In the genomic region with DNA sequence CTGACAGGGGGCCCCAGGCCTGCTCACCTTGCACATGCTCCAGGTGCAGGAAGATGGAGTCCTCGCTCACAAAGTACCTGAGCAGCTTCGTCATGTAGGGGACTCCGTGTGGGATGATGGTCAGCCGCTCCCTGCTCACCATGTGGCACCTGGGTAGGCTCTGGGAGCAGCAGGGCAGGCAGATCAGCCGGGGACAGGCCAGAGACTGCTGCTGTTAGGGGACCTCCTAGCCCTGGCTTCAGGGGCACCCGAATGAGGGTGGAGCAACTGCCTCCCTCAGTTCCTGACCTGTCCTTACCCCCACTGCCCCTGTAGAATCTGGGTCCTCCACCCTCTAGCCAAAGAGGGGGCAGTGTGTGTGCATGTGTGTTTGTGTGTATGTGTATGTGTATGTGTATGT, we compare ENCODE assay signal across 1 cellular context.
TF ChIP-seq lines count a peak whose summit lies in the region.

No MANE protein-coding gene starts in this region.

TF ChIP-seq in IMR-90, 13 proteins besides CTCF, POLR2A, EP300 and RAD21:
- TF ChIP-seq SMC3 (IDR thresholded peaks at IDR 0.05; ENCODE audit: low read depth, low read length) (no peak), MAZ (IDR thresholded peaks at IDR 0.05; ENCODE audit: borderline replicate concordance, low read depth, low read length) (no peak), NFE2L2 (IDR thresholded peaks at IDR 0.05; ENCODE audit: low read depth, low read length) (no peak), FOS (IDR thresholded peaks at IDR 0.05; ENCODE audit: low read depth, low read length) (no peak), MAFK (IDR thresholded peaks at IDR 0.05; ENCODE audit: low read depth, low read length) (no peak), MXI1 (IDR thresholded peaks at IDR 0.05; ENCODE audit: borderline replicate concordance, low read depth, low read length) (no peak), BHLHE40 (IDR thresholded peaks at IDR 0.05; ENCODE audit: low read depth, low read length) (no peak), RFX5 (IDR thresholded peaks at IDR 0.05; ENCODE audit: low read depth, low read length) (no peak), CEBPB (IDR thresholded peaks at IDR 0.05; ENCODE audit: low read depth, low read length) (no peak), RCOR1 (IDR thresholded peaks at IDR 0.05; ENCODE audit: insufficient replicate concordance, low read length) (no peak), CHD1 (IDR thresholded peaks at IDR 0.05; ENCODE audit: low read depth, low read length) (no peak)
- TF ChIP-seq, protein P1, sequence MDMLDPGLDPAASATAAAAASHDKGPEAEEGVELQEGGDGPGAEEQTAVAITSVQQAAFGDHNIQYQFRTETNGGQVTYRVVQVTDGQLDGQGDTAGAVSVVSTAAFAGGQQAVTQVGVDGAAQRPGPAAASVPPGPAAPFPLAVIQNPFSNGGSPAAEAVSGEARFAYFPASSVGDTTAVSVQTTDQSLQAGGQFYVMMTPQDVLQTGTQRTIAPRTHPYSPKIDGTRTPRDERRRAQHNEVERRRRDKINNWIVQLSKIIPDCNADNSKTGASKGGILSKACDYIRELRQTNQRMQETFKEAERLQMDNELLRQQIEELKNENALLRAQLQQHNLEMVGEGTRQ (IDR thresholded peaks at IDR 0.05; ENCODE audit: low read depth, low read length) = no peak
- TF ChIP-seq, protein P2, sequence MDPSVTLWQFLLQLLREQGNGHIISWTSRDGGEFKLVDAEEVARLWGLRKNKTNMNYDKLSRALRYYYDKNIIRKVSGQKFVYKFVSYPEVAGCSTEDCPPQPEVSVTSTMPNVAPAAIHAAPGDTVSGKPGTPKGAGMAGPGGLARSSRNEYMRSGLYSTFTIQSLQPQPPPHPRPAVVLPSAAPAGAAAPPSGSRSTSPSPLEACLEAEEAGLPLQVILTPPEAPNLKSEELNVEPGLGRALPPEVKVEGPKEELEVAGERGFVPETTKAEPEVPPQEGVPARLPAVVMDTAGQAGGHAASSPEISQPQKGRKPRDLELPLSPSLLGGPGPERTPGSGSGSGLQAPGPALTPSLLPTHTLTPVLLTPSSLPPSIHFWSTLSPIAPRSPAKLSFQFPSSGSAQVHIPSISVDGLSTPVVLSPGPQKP (IDR thresholded peaks at IDR 0.05; ENCODE audit: borderline replicate concordance, low read depth, low read length) = no peak
